ENCODE assay signal across 12 cellular contexts in the genomic region with DNA sequence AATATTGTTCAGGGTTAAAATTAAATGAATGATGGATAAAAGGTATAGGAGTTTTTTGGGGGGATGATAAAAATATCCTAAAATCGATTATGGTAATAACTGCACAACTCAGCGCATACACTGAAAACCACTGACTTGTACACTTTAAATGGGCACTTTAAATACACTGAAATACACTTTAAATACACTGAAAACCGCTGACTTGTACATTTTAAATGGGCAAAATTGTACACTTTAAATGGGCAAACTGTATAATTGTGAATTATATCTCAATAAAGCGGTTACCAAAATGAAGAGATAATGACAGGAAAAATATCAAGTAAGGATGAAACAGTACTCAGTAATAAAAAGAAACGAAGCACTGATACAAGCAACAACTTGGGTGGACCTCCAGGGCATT. TPM values are rescaled to one million over a fixed set of nuclear protein-coding genes. Genes with fewer than 3 reads are reported as not detected.
DNase-seq lines count a peak whose midpoint lies in the region; ATAC-seq and TF ChIP-seq lines count a peak whose summit lies in the region.
"Had no signal": no experiment of that assay in that cellular context is flagged by ENCODE, and none has a peak within 500 bp of the region (broad histone marks: within the 10 kb centered on the region; RNA-seq: fewer than 3 reads in every experiment).

No MANE protein-coding gene starts in this region.

- H3K9me2 ChIP-seq in HCT116 (ENCODE audit: insufficient read depth), result no peaks in the 10 kb centered on the region

- TF ChIP-seq CTCF in CD14-positive monocyte (IDR thresholded peaks at IDR 0.05), result no peak
- no peak for TF ChIP-seq CTCF in HCT116 (IDR thresholded peaks at IDR 0.05 in 2 of 3, conservative IDR thresholded peaks at IDR 0.05 in 1 of 3; ENCODE audit: borderline replicate concordance in 1 of 3, insufficient read depth in 1 of 3, low read depth in 2 of 3, low read length in 2 of 3)

- H2AFZ ChIP-seq in HCT116 (ENCODE audit: low read depth, low read length, poor library complexity, severe bottlenecking), result no peak overlapping the region

- DNase-seq in CD14-positive monocyte (ENCODE audit: low spot score), result no peak
- no peak for DNase-seq in HCT116 (ENCODE audit: low read depth, low spot score)
- no peak for DNase-seq in HT-29 (ENCODE audit: low spot score)
- DNase-seq in SIG-M5 (lab: John Stamatoyannopoulos, UW), result no peak
- DNase-seq in NCI-H526 treated with DMSO at 0.1 percent for 48 hours (lab: John Stamatoyannopoulos, UW), result no peak
- DNase-seq in NCI-H524 (lab: John Stamatoyannopoulos, UW), result no peak
- DNase-seq: activated CD8-positive, alpha-beta memory T cell treated with anti-CD3 and anti-CD28 coated beads for 24 hours; COR-L47; substantia nigra; SW 1271 had no signal

- TF ChIP-seq RAD21 in HCT116 (IDR thresholded peaks at IDR 0.05; ENCODE audit: low read depth), result no peak

- H3K27ac ChIP-seq in HCT116 (ENCODE audit: low read depth, low read length), result no peak overlapping the region

- RAD21 ChIA-PET in HCT116 (lab: Charles Lee; ENCODE audit: low non-redundant PET in 1 of 2, low total read pairs in 2 of 2, uncharacterized antibody in 2 of 2, unreplicated experiment in 2 of 2), result no interaction called here

- H3K9ac ChIP-seq in HCT116 (ENCODE audit: low read length), result no peak overlapping the region
- peak overlapping the region; percentile 43 for H3K9ac ChIP-seq in mucosa of stomach (ENCODE audit: low read length)

- peaks cover 59% of the 10 kb centered on the region for H3K79me2 ChIP-seq in HCT116 (ENCODE audit: insufficient read depth, low read length)

- H3K4me2 ChIP-seq in HCT116 (ENCODE audit: low read length), result peak overlapping the region; percentile 100

- peaks cover 18 to 26% of the 10 kb centered on the region in 2 donors for H3K36me3 Mint-ChIP-seq in CD14-positive monocyte
- H3K36me3 Mint-ChIP-seq in activated T-helper 17 cell treated with anti-CD3 and anti-CD28 coated beads, Interleukin-2, amount 50 U/mL, for 72 hours (ENCODE audit: low read depth), result peaks cover 56% of the 10 kb centered on the region

- H4K20me1 ChIP-seq in HCT116 (ENCODE audit: insufficient read depth), result no peaks in the 10 kb centered on the region; the same call in 1 of the 2 replicates

- peak overlapping the region in 4 of 7 donors; percentile 95 to 100 (median 98) for H3K27ac Mint-ChIP-seq in CD14-positive monocyte
- H3K27ac Mint-ChIP-seq in activated T-helper 17 cell treated with anti-CD3 and anti-CD28 coated beads, Interleukin-2, amount 50 U/mL, for 72 hours, result peak overlapping the region; percentile 96

- intact Hi-C loops in CD14-positive monocyte (cut with micrococcal nuclease), result no loop called here
- intact Hi-C loops in HCT116 (cut with micrococcal nuclease), result no loop called here

- no peaks in the 10 kb centered on the region for H3K27me3 ChIP-seq in HCT116 (ENCODE audit: insufficient read depth, low read length)
- H3K27me3 ChIP-seq in mucosa of stomach (ENCODE audit: control insufficient read depth, insufficient read depth, low read length), result no peaks in the 10 kb centered on the region

- peaks cover 14% of the 10 kb centered on the region for H3K4me1 Mint-ChIP-seq in CD14-positive monocyte
- peaks cover 19% of the 10 kb centered on the region for H3K4me1 Mint-ChIP-seq in activated T-helper 17 cell treated with anti-CD3 and anti-CD28 coated beads, Interleukin-2, amount 50 U/mL, for 72 hours

- peaks cover 0 to 3% (median 0%) of the 10 kb centered on the region in 7 donors for H3K9me3 Mint-ChIP-seq in CD14-positive monocyte
- H3K9me3 Mint-ChIP-seq in activated T-helper 17 cell treated with anti-CD3 and anti-CD28 coated beads, Interleukin-2, amount 50 U/mL, for 72 hours, result no peaks in the 10 kb centered on the region

- H3K4me3 ChIP-seq in HCT116 (replicated peaks in 1 of 2; ENCODE audit: low read depth in 1 of 2, low read length in 2 of 2) (no peak overlapping the region), mucosa of stomach (ENCODE audit: low read length) (no peak overlapping the region)

- no peak overlapping the region for H3K4me3 Mint-ChIP-seq in CD14-positive monocyte
- peak overlapping the region; percentile 93 for H3K4me3 Mint-ChIP-seq in activated T-helper 17 cell treated with anti-CD3 and anti-CD28 coated beads, Interleukin-2, amount 50 U/mL, for 72 hours

- H3K4me1 ChIP-seq in HCT116 (ENCODE audit: control insufficient read depth in 1 of 2, insufficient read depth in 2 of 2, low read length in 2 of 2), result peaks cover 10 to 15% of the 10 kb centered on the region in 2 experiments; a peak in 3 of 4 replicates
- peaks cover 6% of the 10 kb centered on the region for H3K4me1 ChIP-seq in mucosa of stomach (ENCODE audit: control insufficient read depth, insufficient read depth, low read length)

- no peak for TF ChIP-seq POLR2A in HCT116 (IDR thresholded peaks at IDR 0.05; ENCODE audit: borderline replicate concordance, extremely low read depth, insufficient read depth, insufficient read length)

- no TSS peak for BruUV-seq in HCT116 (replicated peaks; lab: Mats Ljungman, UMichigan)

- no peak for ATAC-seq in HCT116
- ATAC-seq in activated T-helper 17 cell treated with anti-CD3 and anti-CD28 coated beads, Interleukin-2, amount 50 U/mL, for 72 hours (replicated peaks), result no peak

- H3K9me3 ChIP-seq in HCT116 (ENCODE audit: control insufficient read depth in 1 of 2, insufficient read depth in 1 of 2, low read depth in 1 of 2, low read length in 2 of 2), result no peaks in the 10 kb centered on the region
- no peaks in the 10 kb centered on the region for H3K9me3 ChIP-seq in mucosa of stomach (ENCODE audit: control insufficient read depth, low read length)

- no peaks in the 10 kb centered on the region for H3K27me3 Mint-ChIP-seq in CD14-positive monocyte (ENCODE audit: low read depth in 3 of 3)
- H3K27me3 Mint-ChIP-seq in activated T-helper 17 cell treated with anti-CD3 and anti-CD28 coated beads, Interleukin-2, amount 50 U/mL, for 72 hours, result no peaks in the 10 kb centered on the region

- peaks cover 10 to 19% of the 10 kb centered on the region in 2 experiments; a peak in 3 of 4 replicates for H3K36me3 ChIP-seq in HCT116 (ENCODE audit: control insufficient read depth in 1 of 2, insufficient read depth in 2 of 2, low read length in 2 of 2)
- H3K36me3 ChIP-seq in mucosa of stomach (ENCODE audit: control insufficient read depth, insufficient read depth, low read length), result no peaks in the 10 kb centered on the region

- POLR2A ChIA-PET in HCT116 (lab: Charles Lee), result no interaction called here

- CTCF ChIA-PET in HCT116 (lab: Charles Lee), result interaction anchor here (1.0 to 1.3 kb wide), 2 partner anchors 16 to 205 kb away, joined by 3 to 4 read pairs; no protein-coding TSS in a partner anchor

TF ChIP-seq in HCT116, 20 proteins besides CTCF, POLR2A, EP300 and RAD21:
- TF ChIP-seq EZH2phosphoT487 (IDR thresholded peaks at IDR 0.05; ENCODE audit: borderline replicate concordance), result no peak
- no peak for TF ChIP-seq JUND (IDR thresholded peaks at IDR 0.05)
- TF ChIP-seq FOSL1 (IDR thresholded peaks at IDR 0.05; ENCODE audit: low read depth), result no peak
- TF ChIP-seq, protein P1, sequence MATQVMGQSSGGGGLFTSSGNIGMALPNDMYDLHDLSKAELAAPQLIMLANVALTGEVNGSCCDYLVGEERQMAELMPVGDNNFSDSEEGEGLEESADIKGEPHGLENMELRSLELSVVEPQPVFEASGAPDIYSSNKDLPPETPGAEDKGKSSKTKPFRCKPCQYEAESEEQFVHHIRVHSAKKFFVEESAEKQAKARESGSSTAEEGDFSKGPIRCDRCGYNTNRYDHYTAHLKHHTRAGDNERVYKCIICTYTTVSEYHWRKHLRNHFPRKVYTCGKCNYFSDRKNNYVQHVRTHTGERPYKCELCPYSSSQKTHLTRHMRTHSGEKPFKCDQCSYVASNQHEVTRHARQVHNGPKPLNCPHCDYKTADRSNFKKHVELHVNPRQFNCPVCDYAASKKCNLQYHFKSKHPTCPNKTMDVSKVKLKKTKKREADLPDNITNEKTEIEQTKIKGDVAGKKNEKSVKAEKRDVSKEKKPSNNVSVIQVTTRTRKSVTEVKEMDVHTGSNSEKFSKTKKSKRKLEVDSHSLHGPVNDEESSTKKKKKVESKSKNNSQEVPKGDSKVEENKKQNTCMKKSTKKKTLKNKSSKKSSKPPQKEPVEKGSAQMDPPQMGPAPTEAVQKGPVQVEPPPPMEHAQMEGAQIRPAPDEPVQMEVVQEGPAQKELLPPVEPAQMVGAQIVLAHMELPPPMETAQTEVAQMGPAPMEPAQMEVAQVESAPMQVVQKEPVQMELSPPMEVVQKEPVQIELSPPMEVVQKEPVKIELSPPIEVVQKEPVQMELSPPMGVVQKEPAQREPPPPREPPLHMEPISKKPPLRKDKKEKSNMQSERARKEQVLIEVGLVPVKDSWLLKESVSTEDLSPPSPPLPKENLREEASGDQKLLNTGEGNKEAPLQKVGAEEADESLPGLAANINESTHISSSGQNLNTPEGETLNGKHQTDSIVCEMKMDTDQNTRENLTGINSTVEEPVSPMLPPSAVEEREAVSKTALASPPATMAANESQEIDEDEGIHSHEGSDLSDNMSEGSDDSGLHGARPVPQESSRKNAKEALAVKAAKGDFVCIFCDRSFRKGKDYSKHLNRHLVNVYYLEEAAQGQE (IDR thresholded peaks at IDR 0.05; ENCODE audit: low read depth), result no peak
- no peak for TF ChIP-seq EZH2 (IDR thresholded peaks at IDR 0.05)
- no peak for TF ChIP-seq CEBPB (IDR thresholded peaks at IDR 0.05; ENCODE audit: low read depth)
- TF ChIP-seq, protein P2, sequence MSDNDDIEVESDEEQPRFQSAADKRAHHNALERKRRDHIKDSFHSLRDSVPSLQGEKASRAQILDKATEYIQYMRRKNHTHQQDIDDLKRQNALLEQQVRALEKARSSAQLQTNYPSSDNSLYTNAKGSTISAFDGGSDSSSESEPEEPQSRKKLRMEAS (IDR thresholded peaks at IDR 0.05), result no peak

RNA-seq across cellular contexts. Expression of a gene that starts 1.5 kb away (rescaled TPM):
- polyA plus RNA-seq in CD14-positive monocyte, result 1 to 10 TPM; 2.5 to 3.6 TPM
- total RNA-seq in HCT116 (2021; ENCODE audit: unreplicated experiment), result 122 TPM
- 95.7 and 113 TPM in 2 replicates for polyA plus RNA-seq in HCT116 (2012)
- 100 to 1,000 TPM; 154 to 206 TPM for total RNA-seq in activated T-helper 17 cell treated with anti-CD3 and anti-CD28 coated beads, Interleukin-2, amount 50 U/mL, for 72 hours
- total RNA-seq in HT-29 (2014; rRNA removed; shearing (Covaris generic)), result 174 and 182 TPM in 2 replicates

RNA-seq across cellular contexts. Expression of a gene that starts 1.8 kb away (rescaled TPM):
- polyA plus RNA-seq in CD14-positive monocyte, result under 1 TPM; 0.28 to 0.97 TPM
- total RNA-seq in HCT116 (2021; ENCODE audit: unreplicated experiment), result 10.2 TPM
- 7.3 and 8.6 TPM in 2 replicates for polyA plus RNA-seq in HCT116 (2012)
- 10 to 100 TPM in 1 of 2 donors, 1 to 10 TPM in 1; 9.9 to 11.3 TPM for total RNA-seq in activated T-helper 17 cell treated with anti-CD3 and anti-CD28 coated beads, Interleukin-2, amount 50 U/mL, for 72 hours
- 7.5 and 8.2 TPM in 2 replicates for total RNA-seq in HT-29 (2014; rRNA removed; shearing (Covaris generic))

RNA-seq across cellular contexts. Expression of a gene that starts 58.1 kb away (rescaled TPM):
- polyA plus RNA-seq in CD14-positive monocyte, result 10 to 100 TPM in 1 of 2 donors, 1 to 10 TPM in 1; 3.8 to 14.5 TPM
- 1.7 TPM for total RNA-seq in HCT116 (2021; ENCODE audit: unreplicated experiment)
- 1.2 and 2.5 TPM in 2 replicates for polyA plus RNA-seq in HCT116 (2012)
- 10 to 100 TPM in 1 of 2 donors, 1 to 10 TPM in 1; 9.0 to 57.2 TPM for total RNA-seq in activated T-helper 17 cell treated with anti-CD3 and anti-CD28 coated beads, Interleukin-2, amount 50 U/mL, for 72 hours
- total RNA-seq in HT-29 (2014; rRNA removed; shearing (Covaris generic)), result 1.8 TPM in 1 of 2 replicates, not detected in the other
